Comparison of ENCODE assay signal across 33 cellular contexts in genomic region chr11:70486731-70487130, GRCh38.
"Had no signal": no experiment of that assay in that cellular context is flagged by ENCODE, and none has a peak within 500 bp of the region (broad histone marks: within the 10 kb centered on the region; RNA-seq: fewer than 3 reads in every experiment).

No MANE protein-coding gene starts in this region.

- ATAC-seq: activated naive CD4-positive, alpha-beta T cell treated with anti-CD3 and anti-CD28 coated beads, Interleukin-2, amount 50 U/mL, for 72 hours; activated naive CD8-positive, alpha-beta T cell treated with anti-CD3 and anti-CD28 coated beads, Interleukin-2, amount 50 U/mL, for 24 hours; activated T-cell treated with anti-CD3 and anti-CD28 coated beads, Interleukin-2, amount 50 U/mL, for 4 hours; activated T-cell treated with anti-CD3 and anti-CD28 coated beads, Interleukin-2, amount 50 U/mL, for 72 hours; activated T-helper 17 cell treated with anti-CD3 and anti-CD28 coated beads, Interleukin-2, amount 50 U/mL, for 72 hours; body of pancreas had no signal

- H3K36me3 ChIP-seq: adrenal gland, ascending aorta, brain microvascular endothelial cell, breast epithelium, cardiac muscle cell had no signal

- H3K4me3 ChIP-seq: adrenal gland, ascending aorta, body of pancreas, breast epithelium, cardiac muscle cell had no signal

- DNase-seq: activated effector memory CD4-positive, alpha-beta T cell treated with anti-CD3 and anti-CD28 coated beads, Interleukin-2, amount 50 U/mL, for 16 hours; activated effector memory CD4-positive, alpha-beta T cell treated with Interleukin-2 at 50 U/mL for 16 hours; activated gamma-delta T cell; activated gamma-delta T cell treated with Interleukin-2 at 50 U/mL for 16 hours; activated naive CD4-positive, alpha-beta T cell; activated naive CD4-positive, alpha-beta T cell treated with anti-CD3 and anti-CD28 coated beads for 36 hours; activated naive CD4-positive, alpha-beta T cell treated with anti-CD3 and anti-CD28 coated beads, Interleukin-2, amount 10 ng/mL, durations not matched to agents 7 days and 5 days; activated naive CD4-positive, alpha-beta T cell treated with anti-CD3 and anti-CD28 coated beads, Interleukin-2, amount 50 U/mL, for 16 hours; activated naive CD4-positive, alpha-beta T cell treated with Interleukin-2 at 50 U/mL for 16 hours; activated naive CD8-positive, alpha-beta T cell treated with anti-CD3 and anti-CD28 coated beads for 36 hours; activated naive CD8-positive, alpha-beta T cell treated with anti-CD3 and anti-CD28 coated beads, Interleukin-2, amount 10 ng/mL, durations not matched to agents 7 days and 5 days; activated naive CD8-positive, alpha-beta T cell treated with anti-CD3 and anti-CD28 coated beads, Interleukin-2, amount 50 U/mL, for 24 hours; activated T-cell treated with anti-CD3 and anti-CD28 coated beads, Interleukin-2, amount 50 U/mL, for 1 hour; activated T-cell treated with anti-CD3 and anti-CD28 coated beads, Interleukin-2, amount 50 U/mL, for 24 hours; activated T-cell treated with anti-CD3 and anti-CD28 coated beads, Interleukin-2, amount 50 U/mL, for 4 hours; activated T-cell treated with anti-CD3 and anti-CD28 coated beads, Interleukin-2, amount 50 U/mL, for 48 hours; activated T-cell treated with anti-CD3 and anti-CD28 coated beads, Interleukin-2, amount 50 U/mL, for 72 hours; adrenal gland; amniotic stem cell; amygdala; anterior cingulate cortex; aorta; body of pancreas; brain microvascular endothelial cell; central memory CD4-positive, alpha-beta T cell; cerebellar nuclear complex had no signal

- H3K27me3 ChIP-seq: adrenal gland, ascending aorta, body of pancreas, brain microvascular endothelial cell, breast epithelium, cardiac muscle cell had no signal

- H3K27ac ChIP-seq: adrenal gland, ascending aorta, body of pancreas, brain microvascular endothelial cell, breast epithelium, cardiac muscle cell had no signal

- FAIRE-seq: astrocyte, bronchial epithelial cell had no signal

- H3K4me1 ChIP-seq: body of pancreas, breast epithelium had no signal

- H3K9me3 ChIP-seq: adrenal gland, ascending aorta had no signal
